In genomic region chr12:76531056-76531455, GRCh38 we compare ENCODE assay signal across 15 cellular contexts.
"Had no signal": no experiment of that assay in that cellular context is flagged by ENCODE, and none has a peak within 500 bp of the region (broad histone marks: within the 10 kb centered on the region; RNA-seq: fewer than 3 reads in every experiment).

No MANE protein-coding gene starts in this region.

- H3K9me3 ChIP-seq: esophagus muscularis mucosa, ovary, tibial artery had no signal

- H3K27me3 ChIP-seq: brain microvascular endothelial cell, esophagus muscularis mucosa, ovary, tibial artery had no signal

- DNase-seq: activated CD4-positive, alpha-beta T cell treated with anti-CD3 and anti-CD28 coated beads for 36 hours; activated CD8-positive, alpha-beta memory T cell treated with anti-CD3 and anti-CD28 coated beads, Interleukin-2, amount 50 U/mL, for 4 hours; activated CD8-positive, alpha-beta T cell treated with anti-CD3 and anti-CD28 coated beads for 36 hours; activated naive CD4-positive, alpha-beta T cell treated with anti-CD3 and anti-CD28 coated beads, Interleukin-2, amount 50 U/mL, for 16 hours; amygdala; brain microvascular endothelial cell; glutamatergic neuron; ovary; stimulated activated CD4-positive, alpha-beta T cell treated with anti-CD3 and anti-CD28 coated beads, Interleukin-4, amount 100 ng/mL, for 1 hour; T-helper 9 cell; tibial artery had no signal

- H3K27me3 Mint-ChIP-seq: activated CD4-positive, alpha-beta T cell treated with anti-CD3 and anti-CD28 coated beads for 36 hours; activated CD8-positive, alpha-beta T cell treated with anti-CD3 and anti-CD28 coated beads for 36 hours had no signal

- H3K4me3 Mint-ChIP-seq: activated CD4-positive, alpha-beta T cell treated with anti-CD3 and anti-CD28 coated beads for 36 hours; activated CD8-positive, alpha-beta T cell treated with anti-CD3 and anti-CD28 coated beads for 36 hours; activated T-helper 1 cell treated with anti-CD3 and anti-CD28 coated beads, Interleukin-12 subunit alpha, Interleukin-12 subunit beta, Interleukin-2, Interleukin-4 antibody, amounts not matched to agents 30 ng/mL and 10 ng/mL and 1 ng/mL, durations not matched to agents 14 hours and 24 hours and 36 hours; neural crest cell had no signal

- H3K4me3 ChIP-seq: esophagus muscularis mucosa, ovary, tibial artery had no signal

- H3K27ac Mint-ChIP-seq: activated CD8-positive, alpha-beta T cell treated with anti-CD3 and anti-CD28 coated beads for 36 hours; activated T-helper 1 cell treated with anti-CD3 and anti-CD28 coated beads, Interleukin-12 subunit alpha, Interleukin-12 subunit beta, Interleukin-2, Interleukin-4 antibody, amounts not matched to agents 30 ng/mL and 10 ng/mL and 1 ng/mL, durations not matched to agents 14 hours and 24 hours and 36 hours had no signal

- H3K9me3 Mint-ChIP-seq: activated CD8-positive, alpha-beta T cell treated with anti-CD3 and anti-CD28 coated beads for 36 hours; activated T-helper 1 cell treated with anti-CD3 and anti-CD28 coated beads, Interleukin-12 subunit alpha, Interleukin-12 subunit beta, Interleukin-2, Interleukin-4 antibody, amounts not matched to agents 30 ng/mL and 10 ng/mL and 1 ng/mL, durations not matched to agents 14 hours and 24 hours and 36 hours had no signal

- ATAC-seq: activated CD8-positive, alpha-beta T cell treated with anti-CD3 and anti-CD28 coated beads for 36 hours had no signal

- H3K36me3 ChIP-seq: brain microvascular endothelial cell, esophagus muscularis mucosa, ovary had no signal

- H3K27ac ChIP-seq: brain microvascular endothelial cell, esophagus muscularis mucosa, ovary, tibial artery, VCaP had no signal
